In the genomic region with DNA sequence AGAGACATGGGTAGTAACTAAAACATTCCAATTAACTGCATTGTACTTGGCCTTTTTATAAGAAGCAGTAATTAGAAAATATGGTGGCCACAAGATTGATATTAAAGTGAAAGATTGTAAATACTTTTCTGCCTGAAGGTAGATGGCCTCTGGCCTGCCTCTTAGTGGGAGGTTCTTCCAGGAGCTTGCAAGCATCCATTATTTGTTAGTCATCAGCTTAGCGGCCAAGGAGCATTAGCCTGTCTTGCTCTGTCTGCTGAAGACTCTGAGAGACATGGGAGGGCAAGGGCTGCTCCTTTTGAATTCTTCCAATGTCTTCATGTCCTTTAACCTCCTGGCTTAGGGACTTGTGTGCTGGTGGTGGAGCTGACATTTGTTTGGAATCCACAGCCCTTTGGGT, we compare ENCODE assay signal across 2 cellular contexts.
TF ChIP-seq lines count a peak whose summit lies in the region.

No MANE protein-coding gene starts in this region.

TF ChIP-seq in SK-N-SH treated with all-trans-retinoic acid at 6 μM for 48 hours, 23 proteins besides CTCF, POLR2A, EP300 and RAD21:
- no peak for TF ChIP-seq TOX (CRISPR knock-in tag; IDR thresholded peaks at IDR 0.05; ENCODE audit: borderline replicate concordance)
- TF ChIP-seq ZFP3 (CRISPR knock-in tag; IDR thresholded peaks at IDR 0.05) = no peak
- TF ChIP-seq ZNF70 (CRISPR knock-in tag; IDR thresholded peaks at IDR 0.05) = no peak
- no peak for TF ChIP-seq GLIS3 (CRISPR knock-in tag; IDR thresholded peaks at IDR 0.05)
- TF ChIP-seq, protein P1, sequence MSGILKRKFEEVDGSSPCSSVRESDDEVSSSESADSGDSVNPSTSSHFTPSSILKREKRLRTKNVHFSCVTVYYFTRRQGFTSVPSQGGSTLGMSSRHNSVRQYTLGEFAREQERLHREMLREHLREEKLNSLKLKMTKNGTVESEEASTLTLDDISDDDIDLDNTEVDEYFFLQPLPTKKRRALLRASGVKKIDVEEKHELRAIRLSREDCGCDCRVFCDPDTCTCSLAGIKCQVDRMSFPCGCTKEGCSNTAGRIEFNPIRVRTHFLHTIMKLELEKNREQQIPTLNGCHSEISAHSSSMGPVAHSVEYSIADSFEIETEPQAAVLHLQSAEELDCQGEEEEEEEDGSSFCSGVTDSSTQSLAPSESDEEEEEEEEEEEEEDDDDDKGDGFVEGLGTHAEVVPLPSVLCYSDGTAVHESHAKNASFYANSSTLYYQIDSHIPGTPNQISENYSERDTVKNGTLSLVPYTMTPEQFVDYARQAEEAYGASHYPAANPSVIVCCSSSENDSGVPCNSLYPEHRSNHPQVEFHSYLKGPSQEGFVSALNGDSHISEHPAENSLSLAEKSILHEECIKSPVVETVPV (CRISPR knock-in tag; IDR thresholded peaks at IDR 0.05) = no peak
- TF ChIP-seq, protein P2, sequence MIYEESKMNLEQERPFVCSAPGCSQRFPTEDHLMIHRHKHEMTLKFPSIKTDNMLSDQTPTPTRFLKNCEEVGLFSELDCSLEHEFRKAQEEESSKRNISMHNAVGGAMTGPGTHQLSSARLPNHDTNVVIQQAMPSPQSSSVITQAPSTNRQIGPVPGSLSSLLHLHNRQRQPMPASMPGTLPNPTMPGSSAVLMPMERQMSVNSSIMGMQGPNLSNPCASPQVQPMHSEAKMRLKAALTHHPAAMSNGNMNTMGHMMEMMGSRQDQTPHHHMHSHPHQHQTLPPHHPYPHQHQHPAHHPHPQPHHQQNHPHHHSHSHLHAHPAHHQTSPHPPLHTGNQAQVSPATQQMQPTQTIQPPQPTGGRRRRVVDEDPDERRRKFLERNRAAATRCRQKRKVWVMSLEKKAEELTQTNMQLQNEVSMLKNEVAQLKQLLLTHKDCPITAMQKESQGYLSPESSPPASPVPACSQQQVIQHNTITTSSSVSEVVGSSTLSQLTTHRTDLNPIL (CRISPR knock-in tag; IDR thresholded peaks at IDR 0.05; ENCODE audit: low read depth) = no peak
- no peak for TF ChIP-seq BACH2 (CRISPR knock-in tag; IDR thresholded peaks at IDR 0.05; ENCODE audit: borderline replicate concordance)
- no peak for TF ChIP-seq PPARA (CRISPR knock-in tag; IDR thresholded peaks at IDR 0.05; ENCODE audit: borderline replicate concordance)
- TF ChIP-seq TCF4 (CRISPR knock-in tag; IDR thresholded peaks at IDR 0.05; ENCODE audit: borderline replicate concordance) = no peak
- TF ChIP-seq ARNTL (CRISPR knock-in tag; IDR thresholded peaks at IDR 0.05; ENCODE audit: borderline replicate concordance, low read depth) = no peak
- TF ChIP-seq ZC3H10 (CRISPR knock-in tag; IDR thresholded peaks at IDR 0.05) = no peak
- TF ChIP-seq, protein P3, sequence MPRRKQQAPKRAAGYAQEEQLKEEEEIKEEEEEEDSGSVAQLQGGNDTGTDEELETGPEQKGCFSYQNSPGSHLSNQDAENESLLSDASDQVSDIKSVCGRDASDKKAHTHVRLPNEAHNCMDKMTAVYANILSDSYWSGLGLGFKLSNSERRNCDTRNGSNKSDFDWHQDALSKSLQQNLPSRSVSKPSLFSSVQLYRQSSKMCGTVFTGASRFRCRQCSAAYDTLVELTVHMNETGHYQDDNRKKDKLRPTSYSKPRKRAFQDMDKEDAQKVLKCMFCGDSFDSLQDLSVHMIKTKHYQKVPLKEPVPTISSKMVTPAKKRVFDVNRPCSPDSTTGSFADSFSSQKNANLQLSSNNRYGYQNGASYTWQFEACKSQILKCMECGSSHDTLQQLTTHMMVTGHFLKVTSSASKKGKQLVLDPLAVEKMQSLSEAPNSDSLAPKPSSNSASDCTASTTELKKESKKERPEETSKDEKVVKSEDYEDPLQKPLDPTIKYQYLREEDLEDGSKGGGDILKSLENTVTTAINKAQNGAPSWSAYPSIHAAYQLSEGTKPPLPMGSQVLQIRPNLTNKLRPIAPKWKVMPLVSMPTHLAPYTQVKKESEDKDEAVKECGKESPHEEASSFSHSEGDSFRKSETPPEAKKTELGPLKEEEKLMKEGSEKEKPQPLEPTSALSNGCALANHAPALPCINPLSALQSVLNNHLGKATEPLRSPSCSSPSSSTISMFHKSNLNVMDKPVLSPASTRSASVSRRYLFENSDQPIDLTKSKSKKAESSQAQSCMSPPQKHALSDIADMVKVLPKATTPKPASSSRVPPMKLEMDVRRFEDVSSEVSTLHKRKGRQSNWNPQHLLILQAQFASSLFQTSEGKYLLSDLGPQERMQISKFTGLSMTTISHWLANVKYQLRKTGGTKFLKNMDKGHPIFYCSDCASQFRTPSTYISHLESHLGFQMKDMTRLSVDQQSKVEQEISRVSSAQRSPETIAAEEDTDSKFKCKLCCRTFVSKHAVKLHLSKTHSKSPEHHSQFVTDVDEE (CRISPR knock-in tag; IDR thresholded peaks at IDR 0.05) = no peak
- TF ChIP-seq ZNF8 (CRISPR knock-in tag; IDR thresholded peaks at IDR 0.05) = no peak
TF ChIP-seq in SK-N-SH treated with all-trans-retinoic acid at 6 μM for 48 hours: peak in this region for 0.

TF ChIP-seq in SK-N-SH, 30 proteins besides CTCF, POLR2A, EP300 and RAD21:
- TF ChIP-seq, protein P4, sequence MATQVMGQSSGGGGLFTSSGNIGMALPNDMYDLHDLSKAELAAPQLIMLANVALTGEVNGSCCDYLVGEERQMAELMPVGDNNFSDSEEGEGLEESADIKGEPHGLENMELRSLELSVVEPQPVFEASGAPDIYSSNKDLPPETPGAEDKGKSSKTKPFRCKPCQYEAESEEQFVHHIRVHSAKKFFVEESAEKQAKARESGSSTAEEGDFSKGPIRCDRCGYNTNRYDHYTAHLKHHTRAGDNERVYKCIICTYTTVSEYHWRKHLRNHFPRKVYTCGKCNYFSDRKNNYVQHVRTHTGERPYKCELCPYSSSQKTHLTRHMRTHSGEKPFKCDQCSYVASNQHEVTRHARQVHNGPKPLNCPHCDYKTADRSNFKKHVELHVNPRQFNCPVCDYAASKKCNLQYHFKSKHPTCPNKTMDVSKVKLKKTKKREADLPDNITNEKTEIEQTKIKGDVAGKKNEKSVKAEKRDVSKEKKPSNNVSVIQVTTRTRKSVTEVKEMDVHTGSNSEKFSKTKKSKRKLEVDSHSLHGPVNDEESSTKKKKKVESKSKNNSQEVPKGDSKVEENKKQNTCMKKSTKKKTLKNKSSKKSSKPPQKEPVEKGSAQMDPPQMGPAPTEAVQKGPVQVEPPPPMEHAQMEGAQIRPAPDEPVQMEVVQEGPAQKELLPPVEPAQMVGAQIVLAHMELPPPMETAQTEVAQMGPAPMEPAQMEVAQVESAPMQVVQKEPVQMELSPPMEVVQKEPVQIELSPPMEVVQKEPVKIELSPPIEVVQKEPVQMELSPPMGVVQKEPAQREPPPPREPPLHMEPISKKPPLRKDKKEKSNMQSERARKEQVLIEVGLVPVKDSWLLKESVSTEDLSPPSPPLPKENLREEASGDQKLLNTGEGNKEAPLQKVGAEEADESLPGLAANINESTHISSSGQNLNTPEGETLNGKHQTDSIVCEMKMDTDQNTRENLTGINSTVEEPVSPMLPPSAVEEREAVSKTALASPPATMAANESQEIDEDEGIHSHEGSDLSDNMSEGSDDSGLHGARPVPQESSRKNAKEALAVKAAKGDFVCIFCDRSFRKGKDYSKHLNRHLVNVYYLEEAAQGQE (IDR thresholded peaks at IDR 0.05; ENCODE audit: low read depth, low read length) = no peak
- TF ChIP-seq RXRA (IDR thresholded peaks at IDR 0.05; ENCODE audit: borderline replicate concordance, low read depth) (no peak), GATA2 (CRISPR knock-in tag; IDR thresholded peaks at IDR 0.05) (no peak), YY1 (IDR thresholded peaks at IDR 0.05; ENCODE audit: low read depth) (no peak), TAF1 (IDR thresholded peaks at IDR 0.05; ENCODE audit: borderline replicate concordance, low read depth, low read length) (no peak), MXI1 (IDR thresholded peaks at IDR 0.05; ENCODE audit: low read depth, low read length) (no peak), NRF1 (IDR thresholded peaks at IDR 0.05; ENCODE audit: low read depth, low read length) (no peak)
- TF ChIP-seq, protein P5, sequence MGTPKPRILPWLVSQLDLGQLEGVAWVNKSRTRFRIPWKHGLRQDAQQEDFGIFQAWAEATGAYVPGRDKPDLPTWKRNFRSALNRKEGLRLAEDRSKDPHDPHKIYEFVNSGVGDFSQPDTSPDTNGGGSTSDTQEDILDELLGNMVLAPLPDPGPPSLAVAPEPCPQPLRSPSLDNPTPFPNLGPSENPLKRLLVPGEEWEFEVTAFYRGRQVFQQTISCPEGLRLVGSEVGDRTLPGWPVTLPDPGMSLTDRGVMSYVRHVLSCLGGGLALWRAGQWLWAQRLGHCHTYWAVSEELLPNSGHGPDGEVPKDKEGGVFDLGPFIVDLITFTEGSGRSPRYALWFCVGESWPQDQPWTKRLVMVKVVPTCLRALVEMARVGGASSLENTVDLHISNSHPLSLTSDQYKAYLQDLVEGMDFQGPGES (IDR thresholded peaks at IDR 0.05; ENCODE audit: low read depth, low read length) = no peak
- TF ChIP-seq, protein P6, sequence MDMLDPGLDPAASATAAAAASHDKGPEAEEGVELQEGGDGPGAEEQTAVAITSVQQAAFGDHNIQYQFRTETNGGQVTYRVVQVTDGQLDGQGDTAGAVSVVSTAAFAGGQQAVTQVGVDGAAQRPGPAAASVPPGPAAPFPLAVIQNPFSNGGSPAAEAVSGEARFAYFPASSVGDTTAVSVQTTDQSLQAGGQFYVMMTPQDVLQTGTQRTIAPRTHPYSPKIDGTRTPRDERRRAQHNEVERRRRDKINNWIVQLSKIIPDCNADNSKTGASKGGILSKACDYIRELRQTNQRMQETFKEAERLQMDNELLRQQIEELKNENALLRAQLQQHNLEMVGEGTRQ (IDR thresholded peaks at IDR 0.05; ENCODE audit: borderline replicate concordance, low read depth, low read length) = no peak
